Comparison of ENCODE assay signal across 18 cellular contexts in the genomic region with DNA sequence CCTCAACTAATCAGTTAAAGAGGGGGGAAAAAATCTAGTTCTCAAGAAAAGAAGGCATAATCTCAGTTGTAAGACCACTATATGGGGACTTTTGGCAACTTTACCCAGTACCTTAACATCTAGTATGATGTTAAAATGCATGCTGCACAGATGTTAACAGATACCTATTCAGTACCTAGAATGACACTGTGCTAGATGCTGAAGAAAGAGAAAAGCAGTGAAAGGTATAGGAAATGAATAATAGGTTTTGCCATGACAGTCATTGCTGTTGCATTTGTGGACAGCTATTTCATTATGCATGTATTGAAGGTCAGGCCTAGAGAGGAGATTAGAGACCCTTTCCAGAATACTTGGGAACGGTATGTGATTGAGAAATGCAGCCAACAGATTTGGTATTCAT.
"Had no signal": no experiment of that assay in that cellular context is flagged by ENCODE, and none has a peak within 500 bp of the region (broad histone marks: within the 10 kb centered on the region; RNA-seq: fewer than 3 reads in every experiment).

No MANE protein-coding gene starts in this region.

- H3K4me3 Mint-ChIP-seq: effector memory CD8-positive, alpha-beta T cell; naive thymus-derived CD8-positive, alpha-beta T cell had no signal

- H3K27me3 Mint-ChIP-seq: effector memory CD8-positive, alpha-beta T cell; naive thymus-derived CD8-positive, alpha-beta T cell had no signal

- ATAC-seq: effector memory CD8-positive, alpha-beta T cell; left ventricle myocardium superior; lower lobe of right lung; naive thymus-derived CD8-positive, alpha-beta T cell; psoas muscle; right cardiac atrium had no signal

- H3K9me3 Mint-ChIP-seq: effector memory CD8-positive, alpha-beta T cell; naive thymus-derived CD8-positive, alpha-beta T cell had no signal

- DNase-seq: cortex of kidney; effector memory CD8-positive, alpha-beta T cell; erythroblast; esophagus squamous epithelium; foreskin melanocyte; left ventricle myocardium superior; lower lobe of right lung; naive thymus-derived CD8-positive, alpha-beta T cell; occipital lobe; ovary; posterior cingulate gyrus; psoas muscle; right cardiac atrium; stimulated activated CD4-positive, alpha-beta T cell treated with anti-CD3 and anti-CD28 coated beads, Interleukin-15, amount 100 ng/mL, for 24 hours; stimulated activated CD4-positive, alpha-beta T cell treated with anti-CD3 and anti-CD28 coated beads, Interleukin-4, amount 100 ng/mL, for 1 hour; stimulated activated CD8-positive, alpha-beta memory T cell treated with anti-CD3 and anti-CD28 coated beads, Interleukin-4, amount 100 ng/mL, for 48 hours; stimulated activated naive CD4-positive, alpha-beta T cell treated with Interleukin-2 at 50 U/mL for 16 hours; upper lobe of left lung had no signal
